ENCODE assay signal across 9 cellular contexts in genomic region chr10:74078037-74078436, GRCh38.
DNase-seq lines count a peak whose midpoint lies in the region; ATAC-seq and TF ChIP-seq lines count a peak whose summit lies in the region.
"Had no signal": no experiment of that assay in that cellular context is flagged by ENCODE, and none has a peak within 500 bp of the region (broad histone marks: within the 10 kb centered on the region; RNA-seq: fewer than 3 reads in every experiment).

No MANE protein-coding gene starts in this region.

- H2AK9ac ChIP-seq in IMR-90 (replicated peaks; ENCODE audit: low read depth, low read length, poor library complexity), result no peak overlapping the region

- no peak for TF ChIP-seq POLR2A in IMR-90 (IDR thresholded peaks at IDR 0.05; ENCODE audit: low read depth, low read length)

- in situ Hi-C loops in IMR-90 (cut with MboI; ENCODE audit: low sequenced_read_pairs), result no loop called here

- H3K14ac ChIP-seq in IMR-90 (replicated peaks; ENCODE audit: low read depth, low read length), result no peak overlapping the region

- no peak overlapping the region for H3K56ac ChIP-seq in IMR-90 (ENCODE audit: extremely low read depth, insufficient read depth, low read length)

- H3K4me1 ChIP-seq in IMR-90 (ENCODE audit: control insufficient read depth, insufficient read depth, low read length), result peaks cover 12% of the 10 kb centered on the region

- no peak for TF ChIP-seq RAD21 in IMR-90 (IDR thresholded peaks at IDR 0.05; ENCODE audit: low read length)

- H3K9me3 ChIP-seq in IMR-90 (ENCODE audit: control insufficient read depth, insufficient read depth, low read length), result no peaks in the 10 kb centered on the region

- peak overlapping the region; percentile 3; the same call in 1 of the 2 replicates for H3K27ac ChIP-seq in IMR-90 (ENCODE audit: insufficient read depth, low read length)

- no peak overlapping the region for H3K4me3 ChIP-seq in IMR-90 (ENCODE audit: insufficient read depth, low read depth, low read length)

- no peak overlapping the region for H2AFZ ChIP-seq in IMR-90 (replicated peaks; ENCODE audit: low read length, poor library complexity)

- POLR2A ChIA-PET in IMR-90 (lab: Charles Lee; ENCODE audit: unreplicated experiment), result no interaction called here

- peaks cover 30 to 79% of the 10 kb centered on the region in 2 experiments for H3K79me1 ChIP-seq in IMR-90 (ENCODE audit: low read depth in 1 of 2, low read length in 2 of 2)

- no peak overlapping the region for H3K4me2 ChIP-seq in IMR-90 (ENCODE audit: low read depth, low read length)

- no peak overlapping the region for H4K91ac ChIP-seq in IMR-90 (ENCODE audit: insufficient read depth, low read depth, low read length)

- ATAC-seq in GM18868 (IDR thresholded peaks at IDR 0.05; ENCODE audit: unreplicated experiment) (peak; percentile 65), IMR-90 (ENCODE audit: low read depth) (no peak), GM18517 (IDR thresholded peaks at IDR 0.05; ENCODE audit: unreplicated experiment) (no peak), HG03520 (IDR thresholded peaks at IDR 0.05; ENCODE audit: unreplicated experiment) (no peak)

- peak; percentile 66 for DNase-seq in IMR-90
- DNase-seq in activated T-helper 2 cell treated with anti-CD3 and anti-CD28 coated beads, Interferon-gamma antibody, Interleukin-2, Interleukin-4, amounts not matched to agents 10 μg/mL and 5 μg/mL and 100 μg/mL, durations not matched to agents 14 hours and 24 hours and 36 hours (ENCODE audit: low spot score), result no peak
- DNase-seq in stimulated activated CD4-positive, alpha-beta T cell treated with anti-CD3 and anti-CD28 coated beads, Interleukin-12 subunit alpha, Interleukin-12 subunit beta, amount 100 ng/mL, for 48 hours (ENCODE audit: low read depth in 2 of 3, low spot score in 1 of 3), result peak in 2 of 3 donors; percentile 42 to 47
- no peak for DNase-seq in hypothalamus (lab: John Stamatoyannopoulos, UW)
- no peak for DNase-seq in NCI-H2196 (lab: John Stamatoyannopoulos, UW; ENCODE audit: unreplicated experiment)

- peak overlapping the region; percentile 93 for H2BK5ac ChIP-seq in IMR-90 (ENCODE audit: low read depth, low read length, poor library complexity, severe bottlenecking)

- H2BK20ac ChIP-seq in IMR-90 (ENCODE audit: low read depth, low read length), result no peak overlapping the region

- H4K5ac ChIP-seq in IMR-90 (ENCODE audit: low read depth, low read length), result no peak overlapping the region

- H3K23ac ChIP-seq in IMR-90 (ENCODE audit: low read depth, low read length), result no peak overlapping the region

- peaks cover 55% of the 10 kb centered on the region for H3K36me3 Mint-ChIP-seq in activated T-helper 2 cell treated with anti-CD3 and anti-CD28 coated beads, Interferon-gamma antibody, Interleukin-2, Interleukin-4, amounts not matched to agents 10 μg/mL and 5 μg/mL and 100 μg/mL, durations not matched to agents 14 hours and 24 hours and 36 hours (ENCODE audit: low read depth)

- intact Hi-C loops in IMR-90 (cut with micrococcal nuclease), result no loop called here
- intact Hi-C loops in activated T-helper 2 cell treated with anti-CD3 and anti-CD28 coated beads, Interferon-gamma antibody, Interleukin-2, Interleukin-4, amounts not matched to agents 10 μg/mL and 5 μg/mL and 100 μg/mL, durations not matched to agents 14 hours and 24 hours and 36 hours (cut with micrococcal nuclease), result loop anchor here (1.0 to 5.0 kb wide), 4 partner anchors 22 to 122 kb away; no protein-coding TSS in a partner anchor

- CTCF ChIA-PET in IMR-90 (lab: Yijun Ruan, JAX), result no interaction called here

- no peaks in the 10 kb centered on the region for H3K27me3 Mint-ChIP-seq in activated T-helper 2 cell treated with anti-CD3 and anti-CD28 coated beads, Interferon-gamma antibody, Interleukin-2, Interleukin-4, amounts not matched to agents 10 μg/mL and 5 μg/mL and 100 μg/mL, durations not matched to agents 14 hours and 24 hours and 36 hours (ENCODE audit: low read depth)
- H3K27me3 Mint-ChIP-seq: progenitor cell of endocrine pancreas had no signal

- peaks cover 37% of the 10 kb centered on the region for H3K36me3 ChIP-seq in IMR-90 (ENCODE audit: control insufficient read depth, insufficient read depth, low read length)

- H3K27ac Mint-ChIP-seq in activated T-helper 2 cell treated with anti-CD3 and anti-CD28 coated beads, Interferon-gamma antibody, Interleukin-2, Interleukin-4, amounts not matched to agents 10 μg/mL and 5 μg/mL and 100 μg/mL, durations not matched to agents 14 hours and 24 hours and 36 hours, result peak overlapping the region; percentile 66
- H3K27ac Mint-ChIP-seq: progenitor cell of endocrine pancreas had no signal

- H3K4me1 Mint-ChIP-seq in activated T-helper 2 cell treated with anti-CD3 and anti-CD28 coated beads, Interferon-gamma antibody, Interleukin-2, Interleukin-4, amounts not matched to agents 10 μg/mL and 5 μg/mL and 100 μg/mL, durations not matched to agents 14 hours and 24 hours and 36 hours (ENCODE audit: low read depth), result peaks cover 46% of the 10 kb centered on the region

- no peaks in the 10 kb centered on the region for H3K9me3 Mint-ChIP-seq in activated T-helper 2 cell treated with anti-CD3 and anti-CD28 coated beads, Interferon-gamma antibody, Interleukin-2, Interleukin-4, amounts not matched to agents 10 μg/mL and 5 μg/mL and 100 μg/mL, durations not matched to agents 14 hours and 24 hours and 36 hours

- H3K27me3 ChIP-seq in IMR-90 (ENCODE audit: control insufficient read depth, insufficient read depth, low read length), result no peaks in the 10 kb centered on the region

- WGBS in IMR-90 (ENCODE audit: extremely low coverage in 2 of 2, insufficient read length in 1 of 2), 2 experiments, result no CpG with 5 or more reads among the region's 1 CpG

- H4K8ac ChIP-seq in IMR-90 (ENCODE audit: low read depth in 2 of 2, low read length in 2 of 2), result no peak overlapping the region

- BruUV-seq in IMR-90 (replicated peaks; lab: Mats Ljungman, UMichigan), result no TSS peak

- H3K18ac ChIP-seq in IMR-90 (ENCODE audit: low read depth, low read length), result no peak overlapping the region

- peaks cover 10% of the 10 kb centered on the region; the same call in 1 of the 2 replicates for H3K9me1 ChIP-seq in IMR-90 (ENCODE audit: insufficient read depth, low read length)

- dilution Hi-C loops in IMR-90 (cut with HindIII; ENCODE audit: low sequenced_read_pairs, unreplicated experiment), result no loop called here

- H2AK5ac ChIP-seq in IMR-90 (ENCODE audit: low read depth, low read length), result no peak overlapping the region

- H3K4me3 Mint-ChIP-seq in activated T-helper 2 cell treated with anti-CD3 and anti-CD28 coated beads, Interferon-gamma antibody, Interleukin-2, Interleukin-4, amounts not matched to agents 10 μg/mL and 5 μg/mL and 100 μg/mL, durations not matched to agents 14 hours and 24 hours and 36 hours (ENCODE audit: low read depth), result no peak overlapping the region

- TF ChIP-seq CTCF in IMR-90 (conservative IDR thresholded peaks at IDR 0.05; ENCODE audit: low read depth, low read length), result no peak

- no peak overlapping the region for H2BK15ac ChIP-seq in IMR-90 (ENCODE audit: low read depth, low read length)

- H3K9ac ChIP-seq in IMR-90 (ENCODE audit: low read depth, low read length), result no peak overlapping the region

- H2BK120ac ChIP-seq in IMR-90 (ENCODE audit: low read depth, low read length), result no peak overlapping the region

- H4K20me1 ChIP-seq in IMR-90 (ENCODE audit: insufficient read depth, low read length), result peaks cover 57% of the 10 kb centered on the region

- no peak overlapping the region for H3K4ac ChIP-seq in IMR-90 (ENCODE audit: low read depth, low read length)

TF ChIP-seq in IMR-90, 13 proteins besides CTCF, POLR2A, EP300 and RAD21:
- TF ChIP-seq CHD1 (IDR thresholded peaks at IDR 0.05; ENCODE audit: low read depth, low read length) (no peak), BHLHE40 (IDR thresholded peaks at IDR 0.05; ENCODE audit: low read depth, low read length) (no peak), FOS (IDR thresholded peaks at IDR 0.05; ENCODE audit: low read depth, low read length) (no peak), MAFK (IDR thresholded peaks at IDR 0.05; ENCODE audit: low read depth, low read length) (no peak), RFX5 (IDR thresholded peaks at IDR 0.05; ENCODE audit: low read depth, low read length) (no peak), USF2 (IDR thresholded peaks at IDR 0.05; ENCODE audit: low read depth, low read length) (no peak), MXI1 (IDR thresholded peaks at IDR 0.05; ENCODE audit: borderline replicate concordance, low read depth, low read length) (no peak), ELK1 (IDR thresholded peaks at IDR 0.05; ENCODE audit: borderline replicate concordance, low read depth, low read length) (no peak), MAZ (IDR thresholded peaks at IDR 0.05; ENCODE audit: borderline replicate concordance, low read depth, low read length) (no peak), NFE2L2 (IDR thresholded peaks at IDR 0.05; ENCODE audit: low read depth, low read length) (no peak), CEBPB (IDR thresholded peaks at IDR 0.05; ENCODE audit: low read depth, low read length) (no peak), RCOR1 (IDR thresholded peaks at IDR 0.05; ENCODE audit: insufficient replicate concordance, low read length) (no peak), SMC3 (IDR thresholded peaks at IDR 0.05; ENCODE audit: low read depth, low read length) (no peak)

Comparison
In these comparisons a context has a peak if more than half of its experiments do, and no peak if none do; other contexts are left out.
1. DNase-seq: peak in IMR-90 (single experiment) and stimulated activated CD4-positive, alpha-beta T cell treated with anti-CD3 and anti-CD28 coated beads, Interleukin-12 subunit alpha, Interleukin-12 subunit beta, amount 100 ng/mL, for 48 hours (2 of 3); none in activated T-helper 2 cell treated with anti-CD3 and anti-CD28 coated beads, Interferon-gamma antibody, Interleukin-2, Interleukin-4, amounts not matched to agents 10 μg/mL and 5 μg/mL and 100 μg/mL, durations not matched to agents 14 hours and 24 hours and 36 hours (single experiment), hypothalamus (0 of 51) and NCI-H2196 (single experiment).